Comparison of ENCODE assay signal across 2 cellular contexts in genomic region chr19:39802958-39803357, GRCh38.
A peak's percentile ranks its signal among the peaks of the same experiment; 100 is the strongest.
TF ChIP-seq lines count a peak whose summit lies in the region.

No MANE protein-coding gene starts in this region.

TF ChIP-seq in K562, 482 proteins besides CTCF, POLR2A, EP300 and RAD21:
- TF ChIP-seq MAFG (tag; conservative IDR thresholded peaks at IDR 0.05) (peak; percentile 66), PBX2 (CRISPR knock-in tag; IDR thresholded peaks at IDR 0.05; ENCODE audit: low read depth) (no peak), PBX2 (tag; conservative IDR thresholded peaks at IDR 0.05; ENCODE audit: low read depth) (peak; percentile 26; the same call in 1 of the 2 replicates), MLLT1 (IDR thresholded peaks at IDR 0.05) (no peak), CHAMP1 (IDR thresholded peaks at IDR 0.05) (no peak), C11orf30 (IDR thresholded peaks at IDR 0.05; ENCODE audit: low read depth) (peak; percentile 65), MAFF (IDR thresholded peaks at IDR 0.05; ENCODE audit: low read length) (0 out of 2 replicates have a peak, but pooled peaks have one; percentile 13), ZNF316 (IDR thresholded peaks at IDR 0.05) (peak; percentile 65)

TF ChIP-seq in HEK293T, 16 proteins besides CTCF, POLR2A, EP300 and RAD21:
- no peak for TF ChIP-seq TARDBP (IDR thresholded peaks at IDR 0.05)
- no peak for TF ChIP-seq BHLHE40 (IDR thresholded peaks at IDR 0.05; ENCODE audit: borderline replicate concordance)
- TF ChIP-seq FOXK2 (IDR thresholded peaks at IDR 0.05), result no peak
- TF ChIP-seq L3MBTL2 (conservative IDR thresholded peaks at IDR 0.05), result no peak
- TF ChIP-seq LEF1 (IDR thresholded peaks at IDR 0.05; ENCODE audit: borderline replicate concordance), result no peak
- TF ChIP-seq ZNF384 (IDR thresholded peaks at IDR 0.05), result no peak
- no peak for TF ChIP-seq NFRKB (IDR thresholded peaks at IDR 0.05)
- no peak for TF ChIP-seq ARNT (IDR thresholded peaks at IDR 0.05)
TF ChIP-seq in HEK293T: peak in this region for 0.
